Comparison of ENCODE assay signal across 8 cellular contexts in the genomic region with DNA sequence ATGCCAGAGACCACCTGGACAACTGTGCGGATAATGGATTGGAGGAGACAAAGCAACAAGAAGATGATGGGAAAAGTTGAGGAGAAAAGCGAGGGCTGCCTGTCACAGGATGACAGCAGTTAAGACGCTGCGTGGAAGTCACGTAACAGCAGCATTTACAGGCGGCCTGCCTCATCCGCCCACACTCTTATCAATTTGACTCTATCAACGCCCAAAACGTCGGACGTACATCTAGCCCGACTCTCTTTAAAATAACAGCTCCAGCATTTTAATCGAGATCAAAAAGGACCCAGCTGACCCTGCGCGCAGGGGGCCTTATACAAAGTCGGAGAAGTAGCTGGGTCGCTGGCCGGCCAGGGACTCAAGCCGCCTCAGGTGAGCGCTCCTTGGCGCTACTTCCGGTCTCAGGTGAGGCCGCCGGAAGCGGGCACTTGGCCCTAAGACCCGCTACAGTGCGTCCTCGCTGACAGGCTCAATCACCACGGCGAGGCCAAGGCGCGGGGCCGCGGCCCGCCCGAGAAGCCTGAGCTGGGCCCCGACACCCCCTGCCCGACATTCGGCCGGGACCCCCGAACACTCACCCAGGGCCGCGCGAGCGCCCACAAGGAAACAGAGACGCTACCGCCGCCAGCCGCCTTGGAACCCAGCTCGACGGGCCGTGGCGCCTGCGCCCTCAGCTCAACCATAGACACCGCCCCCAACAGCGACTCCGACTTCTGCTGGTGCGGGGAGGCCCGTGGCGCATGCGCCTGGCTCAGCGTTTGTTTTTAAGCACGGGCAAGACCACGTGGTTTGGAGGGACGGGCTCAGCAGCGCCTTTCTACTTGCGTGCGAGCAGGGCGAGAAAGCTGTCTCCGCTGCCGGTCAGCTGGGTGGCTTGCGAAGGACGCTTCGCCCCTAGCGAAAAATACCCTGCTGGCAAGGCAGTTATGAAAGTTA. TPM values are rescaled to one million over a fixed set of nuclear protein-coding genes. Genes with fewer than 3 reads are reported as not detected.
DNase-seq lines count a peak whose midpoint lies in the region; ATAC-seq and TF ChIP-seq lines count a peak whose summit lies in the region.

A gene (minus strand): TSS at position 741 of the 939 bp plus-strand sequence.

- TF ChIP-seq CTCF in lower leg skin (IDR thresholded peaks at IDR 0.05), result no peak

- peak within 1 kb of the TSS; percentile 82 to 83 for H3K9ac ChIP-seq in duodenal mucosa (ENCODE audit: low read depth in 1 of 2, low read length in 2 of 2)

- H3K36me3 ChIP-seq in CD4-positive, alpha-beta memory T cell (ENCODE audit: insufficient read depth, low read length), result no peaks in the 10 kb centered on the region
- no peaks in the 10 kb centered on the region for H3K36me3 ChIP-seq in duodenal mucosa (ENCODE audit: control insufficient read depth in 1 of 2, insufficient read depth in 2 of 2, low read length in 2 of 2)

- POLR2A ChIA-PET in CD4-positive, alpha-beta memory T cell (lab: Charles Lee; ENCODE audit: partially characterized antibody), result interaction anchor here (0.6 to 2.0 kb wide), 8 partner anchors 14 to 1086 kb away, joined by 3 to 6 read pairs (median 3); a partner anchor contains a TSS
- POLR2A ChIA-PET in activated CD4-positive, alpha-beta memory T cell treated with anti-CD3 and anti-CD28 coated beads, Interleukin-2, amount 10 ng/mL, durations not matched to agents 7 days and 5 days (lab: Charles Lee), result interaction anchor here (0.8 to 2.1 kb wide), 14 partner anchors 9 to 1233 kb away, joined by 3 to 16 read pairs (median 3); a partner anchor contains a TSS

- no peaks in the 10 kb centered on the region for H3K9me3 Mint-ChIP-seq in CD4-positive, alpha-beta memory T cell
- H3K9me3 Mint-ChIP-seq in activated CD4-positive, alpha-beta memory T cell treated with anti-CD3 and anti-CD28 coated beads, Interleukin-2, amount 10 ng/mL, durations not matched to agents 7 days and 5 days, result peaks cover under 1% of the 10 kb centered on the region

- H3K4me1 Mint-ChIP-seq in CD4-positive, alpha-beta memory T cell, result peaks cover 26 to 44% (median 36%) of the 10 kb centered on the region in 4 donors
- peaks cover 39% of the 10 kb centered on the region for H3K4me1 Mint-ChIP-seq in activated CD4-positive, alpha-beta memory T cell treated with anti-CD3 and anti-CD28 coated beads, Interleukin-2, amount 10 ng/mL, durations not matched to agents 7 days and 5 days

- peak; percentile 92 to 97 (median 94) for DNase-seq in CD4-positive, alpha-beta memory T cell
- peak; percentile 99 for DNase-seq in HK-2 (ENCODE audit: unreplicated experiment)
- peak; percentile 76 for DNase-seq in NCI-H82 treated with DMSO at 0.1 percent for 48 hours (lab: John Stamatoyannopoulos, UW; ENCODE audit: unreplicated experiment)
- peak; percentile 98 for DNase-seq in activated CD4-positive, alpha-beta memory T cell treated with anti-CD3 and anti-CD28 coated beads, Interleukin-2, amount 10 ng/mL, durations not matched to agents 7 days and 5 days
- DNase-seq in lower leg skin (ENCODE audit: low spot score in 2 of 2), result peak; percentile 98 to 99
- DNase-seq in stimulated activated CD4-positive, alpha-beta T cell treated with anti-CD3 and anti-CD28 coated beads, Interleukin-4, amount 100 ng/mL, for 4 hours, result peak; percentile 94 to 96

- peak; percentile 85 for ATAC-seq in GM19455 (IDR thresholded peaks at IDR 0.05; ENCODE audit: unreplicated experiment)

- H3K27ac ChIP-seq in CD4-positive, alpha-beta memory T cell (ENCODE audit: low read depth, low read length), result peak within 1 kb of the TSS; percentile 72
- peak within 1 kb of the TSS; percentile 63 for H3K27ac ChIP-seq in duodenal mucosa (ENCODE audit: low read depth, low read length)

- CTCF ChIA-PET in CD4-positive, alpha-beta memory T cell (lab: Charles Lee; ENCODE audit: partially characterized antibody), result interaction anchor here (0.8 to 2.3 kb wide), 12 partner anchors 9 to 882 kb away, joined by 3 to 11 read pairs (median 6); no protein-coding TSS in a partner anchor
- CTCF ChIA-PET in activated CD4-positive, alpha-beta memory T cell treated with anti-CD3 and anti-CD28 coated beads, Interleukin-2, amount 10 ng/mL, durations not matched to agents 7 days and 5 days (lab: Charles Lee), result interaction anchor here (0.9 to 1.7 kb wide), 10 partner anchors 14 to 882 kb away, joined by 3 to 10 read pairs (median 6); no protein-coding TSS in a partner anchor

- peak within 1 kb of the TSS; percentile 93 to 98 (median 97) for H3K27ac Mint-ChIP-seq in CD4-positive, alpha-beta memory T cell
- H3K27ac Mint-ChIP-seq in activated CD4-positive, alpha-beta memory T cell treated with anti-CD3 and anti-CD28 coated beads, Interleukin-2, amount 10 ng/mL, durations not matched to agents 7 days and 5 days, result peak within 1 kb of the TSS; percentile 92

- intact Hi-C loops in CD4-positive, alpha-beta memory T cell (cut with micrococcal nuclease), result loop anchor here (1.0 to 5.0 kb wide), 2 partner anchors 1084 to 1232 kb away; a partner anchor contains a TSS
- intact Hi-C loops in lower leg skin (cut with DNase I; ENCODE audit: low total_unique reads), result no loop called here

- peaks cover 17% of the 10 kb centered on the region for H3K4me1 ChIP-seq in CD4-positive, alpha-beta memory T cell (ENCODE audit: insufficient read depth, low read length)
- H3K4me1 ChIP-seq in duodenal mucosa (ENCODE audit: control insufficient read depth in 1 of 2, insufficient read depth in 2 of 2, low read length in 2 of 2), result peaks cover 8 to 19% of the 10 kb centered on the region in 2 donors

- no peaks in the 10 kb centered on the region for H3K9me3 ChIP-seq in CD4-positive, alpha-beta memory T cell (ENCODE audit: control insufficient read depth in 1 of 2, low read length in 2 of 2)
- H3K9me3 ChIP-seq in duodenal mucosa (ENCODE audit: control insufficient read depth in 1 of 2, low read length in 2 of 2), result no peaks in the 10 kb centered on the region

- peak in 1 of 2 donors; percentile 26 for TF ChIP-seq POLR2A in lower leg skin (IDR thresholded peaks at IDR 0.05)

- peaks cover 0 to 21% of the 10 kb centered on the region in 2 donors for H3K36me3 Mint-ChIP-seq in CD4-positive, alpha-beta memory T cell
- peaks cover 7% of the 10 kb centered on the region for H3K36me3 Mint-ChIP-seq in activated CD4-positive, alpha-beta memory T cell treated with anti-CD3 and anti-CD28 coated beads, Interleukin-2, amount 10 ng/mL, durations not matched to agents 7 days and 5 days (ENCODE audit: low read depth)

- 1% methylated on average over 58 to 63 of the region's 75 CpGs for WGBS in lower leg skin, 2 donors

- peak within 1 kb of the TSS; percentile 77 to 78 for H3K4me3 ChIP-seq in CD4-positive, alpha-beta memory T cell (ENCODE audit: low read length in 2 of 2)
- H3K4me3 ChIP-seq in duodenal mucosa (ENCODE audit: low read depth in 1 of 2, low read length in 2 of 2) (peak within 1 kb of the TSS; percentile 98), lower leg skin (ENCODE audit: low read depth, poor library complexity, severe bottlenecking) (peak within 1 kb of the TSS; percentile 69)

- peaks cover 12 to 13% of the 10 kb centered on the region in 2 donors for H3K27me3 Mint-ChIP-seq in CD4-positive, alpha-beta memory T cell
- peaks cover 7% of the 10 kb centered on the region for H3K27me3 Mint-ChIP-seq in activated CD4-positive, alpha-beta memory T cell treated with anti-CD3 and anti-CD28 coated beads, Interleukin-2, amount 10 ng/mL, durations not matched to agents 7 days and 5 days

- no peaks in the 10 kb centered on the region for H3K27me3 ChIP-seq in CD4-positive, alpha-beta memory T cell (ENCODE audit: insufficient read depth, low read length)
- H3K27me3 ChIP-seq in duodenal mucosa (ENCODE audit: control insufficient read depth in 1 of 2, insufficient read depth in 2 of 2, low read length in 2 of 2), result peaks cover 0 to under 1% of the 10 kb centered on the region in 2 donors

- peak within 1 kb of the TSS; percentile 92 to 98 (median 94) for H3K4me3 Mint-ChIP-seq in CD4-positive, alpha-beta memory T cell
- peak within 1 kb of the TSS; percentile 87 for H3K4me3 Mint-ChIP-seq in activated CD4-positive, alpha-beta memory T cell treated with anti-CD3 and anti-CD28 coated beads, Interleukin-2, amount 10 ng/mL, durations not matched to agents 7 days and 5 days

RNA-seq across cellular contexts. Expression of the gene that starts here (rescaled TPM):
- 10 to 100 TPM; 46.0 to 46.7 TPM for total RNA-seq in CD4-positive, alpha-beta memory T cell
- polyA plus RNA-seq in CD4-positive, alpha-beta memory T cell, result 10 to 100 TPM in 1 of 2 donors, 1 to 10 TPM in 1; 7.3 to 10.1 TPM
- total RNA-seq in activated CD4-positive, alpha-beta memory T cell treated with anti-CD3 and anti-CD28 coated beads, Interleukin-2, amount 10 ng/mL, durations not matched to agents 7 days and 5 days, result 10 to 100 TPM; 24.9 to 29.2 TPM
- total RNA-seq in lower leg skin, result 10 to 100 TPM; 22.7 to 29.7 (median 23.6) TPM

Comparison
In these comparisons a context has a peak if more than half of its experiments do, and no peak if none do; other contexts are left out.
1. Peak in every context shown above with its lines: DNase-seq, ATAC-seq, H3K4me3 ChIP-seq and H3K27ac ChIP-seq.